In the genomic region with DNA sequence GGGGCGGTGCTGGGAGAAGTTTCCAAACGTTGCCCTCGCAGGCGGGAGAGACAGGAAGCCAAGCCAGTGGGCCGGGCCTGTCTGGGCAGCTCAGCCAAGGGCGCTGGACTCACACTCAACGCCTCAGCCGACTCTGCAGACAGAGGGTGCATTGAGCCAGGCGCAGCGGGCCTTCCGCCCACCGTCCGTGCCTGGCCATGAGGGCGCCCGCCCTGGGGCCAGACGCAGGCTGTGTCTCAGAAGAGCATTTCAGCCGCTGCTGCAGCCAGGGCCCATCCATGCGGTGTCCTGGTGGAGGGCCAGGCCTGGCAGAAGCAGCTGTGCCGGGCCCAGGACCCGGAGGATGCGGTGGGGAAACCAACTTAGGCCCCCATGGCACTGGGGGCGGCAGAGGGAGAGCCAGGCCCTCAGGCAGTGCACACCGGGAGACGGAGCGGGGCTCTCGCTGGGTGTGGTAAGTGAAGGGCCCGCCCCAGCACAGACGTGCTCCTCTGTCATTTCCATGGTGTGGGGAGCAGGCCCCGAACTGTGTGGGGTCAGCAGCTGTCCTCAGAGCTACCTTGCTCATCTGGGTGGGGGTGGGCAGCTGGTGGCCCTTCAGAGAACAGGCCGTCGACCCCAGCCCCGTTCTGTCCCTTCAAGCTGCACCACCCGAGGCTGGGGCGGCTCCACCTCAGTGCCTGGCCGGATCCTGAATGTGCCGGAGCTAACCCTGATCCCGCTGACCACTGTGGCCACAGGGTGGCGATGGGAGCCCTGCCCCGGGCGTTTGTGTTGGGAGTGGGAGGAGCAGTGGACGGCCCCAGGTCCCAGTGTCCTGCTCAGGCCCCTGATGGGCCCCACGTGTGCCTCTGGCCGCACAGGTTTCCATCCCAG, we compare ENCODE assay signal across 9 cellular contexts. TPM values are rescaled to one million over a fixed set of nuclear protein-coding genes. Genes with fewer than 3 reads are reported as not detected.
DNase-seq lines count a peak whose midpoint lies in the region; ATAC-seq and TF ChIP-seq lines count a peak whose summit lies in the region.
"Had no signal": no experiment of that assay in that cellular context is flagged by ENCODE, and none has a peak within 500 bp of the region (broad histone marks: within the 10 kb centered on the region; RNA-seq: fewer than 3 reads in every experiment).

No MANE protein-coding gene starts in this region.

- H3K36me3 Mint-ChIP-seq in activated CD4-positive, alpha-beta memory T cell treated with anti-CD3 and anti-CD28 coated beads for 36 hours = no peaks in the 10 kb centered on the region

- WGBS in psoas muscle, 3 donors = 22 to 26% (median 23%) methylated on average over 34 to 43 of the region's 43 CpGs

- no peaks in the 10 kb centered on the region for H3K9me3 ChIP-seq in psoas muscle

- intact Hi-C loops in cardiac septum (cut with DNase I) (loop anchor here (1.0 kb wide), 1 partner anchor 18 kb away; the partner anchor contains the start of gene DNLZ), psoas muscle (cut with DNase I) (no loop called here)
- intact Hi-C loops in activated CD4-positive, alpha-beta memory T cell treated with anti-CD3 and anti-CD28 coated beads for 36 hours (cut with micrococcal nuclease) = no loop called here

- no peaks in the 10 kb centered on the region for H3K27me3 Mint-ChIP-seq in activated CD4-positive, alpha-beta memory T cell treated with anti-CD3 and anti-CD28 coated beads for 36 hours
- H3K27me3 Mint-ChIP-seq: central memory CD8-positive, alpha-beta T cell had no signal

- H3K4me1 ChIP-seq in psoas muscle = no peaks in the 10 kb centered on the region

- no peak overlapping the region for H3K27ac ChIP-seq in psoas muscle

- no peak overlapping the region for H3K4me3 ChIP-seq in psoas muscle

- peak; percentile 30 for TF ChIP-seq CTCF in psoas muscle (IDR thresholded peaks at IDR 0.05)

- POLR2A ChIA-PET in activated CD4-positive, alpha-beta memory T cell treated with anti-CD3 and anti-CD28 coated beads for 36 hours (lab: Charles Lee) = interaction anchor here (1.1 kb wide), 1 partner anchor 17 kb away, joined by 3 read pairs; no protein-coding TSS in a partner anchor

- no peaks in the 10 kb centered on the region for H3K9me3 Mint-ChIP-seq in activated CD4-positive, alpha-beta memory T cell treated with anti-CD3 and anti-CD28 coated beads for 36 hours
- H3K9me3 Mint-ChIP-seq: central memory CD8-positive, alpha-beta T cell had no signal

- H3K4me1 Mint-ChIP-seq in activated CD4-positive, alpha-beta memory T cell treated with anti-CD3 and anti-CD28 coated beads for 36 hours (ENCODE audit: low read depth) = no peaks in the 10 kb centered on the region
- H3K4me1 Mint-ChIP-seq: central memory CD8-positive, alpha-beta T cell had no signal

- H3K36me3 ChIP-seq in psoas muscle (ENCODE audit: insufficient read depth in 1 of 2, low read depth in 1 of 2) = no peaks in the 10 kb centered on the region

- no peak overlapping the region for H3K27ac Mint-ChIP-seq in activated CD4-positive, alpha-beta memory T cell treated with anti-CD3 and anti-CD28 coated beads for 36 hours

- peak; percentile 49 to 76 (median 67) for ATAC-seq in psoas muscle
- no peak for ATAC-seq in HG02571 (IDR thresholded peaks at IDR 0.05; ENCODE audit: unreplicated experiment)

- CTCF ChIA-PET in activated CD4-positive, alpha-beta memory T cell treated with anti-CD3 and anti-CD28 coated beads for 36 hours (lab: Charles Lee) = interaction anchor here (1.0 kb wide), 1 partner anchor 8 kb away, joined by 3 read pairs; no protein-coding TSS in a partner anchor

- no peak overlapping the region for H3K4me3 Mint-ChIP-seq in activated CD4-positive, alpha-beta memory T cell treated with anti-CD3 and anti-CD28 coated beads for 36 hours
- H3K4me3 Mint-ChIP-seq: central memory CD8-positive, alpha-beta T cell had no signal

- H3K27me3 ChIP-seq in psoas muscle (ENCODE audit: insufficient read depth in 3 of 3, low read length in 2 of 3) = peaks cover 0 to 75% (median 12%) of the 10 kb centered on the region in 3 donors

- DNase-seq in EL (peak; percentile 70), amygdala (lab: John Stamatoyannopoulos, UW) (peak in 55 of 56 donors; percentile 28 to 95 (median 78)), cardiac septum (ENCODE audit: low spot score) (peak; percentile 88), psoas muscle (peak; percentile 73 to 75), NCI-H748 treated with DMSO at 0.1 percent for 48 hours (lab: John Stamatoyannopoulos, UW) (no peak), KG1 (lab: John Stamatoyannopoulos, UW) (no peak)
- DNase-seq in activated CD4-positive, alpha-beta memory T cell treated with anti-CD3 and anti-CD28 coated beads for 36 hours = no peak

RNA-seq across cellular contexts. Expression of gene DNLZ, which starts 18.0 kb away (rescaled TPM):
- total RNA-seq in cardiac septum (34.1 TPM), psoas muscle (10 to 100 TPM in 3 of 4 donors, 1 to 10 TPM in 1; 8.2 to 29.6 (median 21.1) TPM)
- 10 to 100 TPM; 18.5 to 40.7 (median 18.7) TPM for polyA plus RNA-seq in psoas muscle
- 10 to 100 TPM; 14.5 to 15.2 TPM for total RNA-seq in activated CD4-positive, alpha-beta memory T cell treated with anti-CD3 and anti-CD28 coated beads for 36 hours

RNA-seq across cellular contexts. Expression of gene GPSM1, which starts 18.2 kb away (rescaled TPM):
- 35.1 TPM for total RNA-seq in cardiac septum
- 1 to 10 TPM; 1.3 to 2.3 (median 1.7) TPM for total RNA-seq in psoas muscle
- polyA plus RNA-seq in psoas muscle = under 1 TPM; 0.34 to 0.96 (median 0.52) TPM
- 10 to 100 TPM; 10.6 to 11.3 TPM for total RNA-seq in activated CD4-positive, alpha-beta memory T cell treated with anti-CD3 and anti-CD28 coated beads for 36 hours

RNA-seq across cellular contexts. Expression of gene CARD9, which starts 27.9 kb away (rescaled TPM):
- 0.70 TPM for total RNA-seq in cardiac septum
- 1 to 10 TPM in 1 of 4 donors, under 1 TPM in 3; 0.26 to 1.1 (median 0.71) TPM for total RNA-seq in psoas muscle
- polyA plus RNA-seq in psoas muscle = under 1 TPM; 0.39 to 0.56 (median 0.51) TPM
- 1 to 10 TPM; 1.4 to 2.4 TPM for total RNA-seq in activated CD4-positive, alpha-beta memory T cell treated with anti-CD3 and anti-CD28 coated beads for 36 hours

RNA-seq across cellular contexts. Expression of gene CCDC187, which starts 41.6 kb away (rescaled TPM):
- total RNA-seq in cardiac septum = 0.03 TPM
- not detected for total RNA-seq in psoas muscle
- polyA plus RNA-seq in psoas muscle = not detected
- not detected for total RNA-seq in activated CD4-positive, alpha-beta memory T cell treated with anti-CD3 and anti-CD28 coated beads for 36 hours

RNA-seq across cellular contexts. Expression of gene SNAPC4, which starts 54.5 kb away (rescaled TPM):
- total RNA-seq in cardiac septum = 3.9 TPM
- 1 to 10 TPM; 3.5 to 4.9 (median 4.5) TPM for total RNA-seq in psoas muscle
- 1 to 10 TPM; 3.1 to 6.5 (median 5.1) TPM for polyA plus RNA-seq in psoas muscle
- 10 to 100 TPM; 13.9 to 14.3 TPM for total RNA-seq in activated CD4-positive, alpha-beta memory T cell treated with anti-CD3 and anti-CD28 coated beads for 36 hours

Comparison
In these comparisons a context has a peak if more than half of its experiments do, and no peak if none do; other contexts are left out.
1. DNase-seq: peak in EL (single experiment), amygdala (55 of 56), cardiac septum (single experiment) and psoas muscle (2 of 2); none in NCI-H748 treated with DMSO at 0.1 percent for 48 hours (single experiment), activated CD4-positive, alpha-beta memory T cell treated with anti-CD3 and anti-CD28 coated beads for 36 hours (single experiment) and KG1 (single experiment).